Comparison of ENCODE assay signal across 8 cellular contexts in the genomic region with DNA sequence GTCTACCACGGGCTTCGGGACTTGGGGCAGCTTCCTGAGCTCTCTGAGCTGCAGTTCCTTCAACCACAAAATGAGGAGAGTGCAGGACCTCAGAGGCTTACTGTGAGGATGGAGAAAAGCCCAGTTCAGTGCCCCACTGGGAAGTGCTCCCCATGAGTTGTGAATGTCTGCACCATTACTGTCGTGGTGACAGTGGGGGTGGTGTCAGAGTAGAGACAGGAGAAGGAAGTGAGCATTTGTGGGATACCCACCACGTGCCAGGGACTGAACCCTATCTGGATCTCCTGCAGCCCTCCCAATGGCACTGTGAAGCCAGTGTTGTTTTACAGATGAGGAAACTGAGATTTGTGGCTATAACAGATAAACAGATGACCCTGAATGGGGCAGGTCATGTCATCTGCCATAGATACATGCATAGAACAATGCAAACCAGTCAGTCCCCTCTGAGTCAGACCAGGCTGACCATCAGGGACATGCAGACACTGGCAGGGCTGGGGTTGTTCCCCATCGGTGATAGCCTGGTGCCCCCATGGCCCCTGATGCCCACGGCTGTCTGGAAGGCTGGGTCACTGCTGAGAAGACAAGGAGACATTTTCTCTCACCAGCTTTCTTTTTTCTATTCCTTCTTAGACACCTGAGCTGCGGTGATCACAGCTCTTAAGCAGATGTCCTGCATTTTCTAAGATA.
A peak's percentile ranks its signal among the peaks of the same experiment; 100 is the strongest.
DNase-seq lines count a peak whose midpoint lies in the region; TF ChIP-seq lines count a peak whose summit lies in the region.

No MANE protein-coding gene starts in this region.

- H3K9me3 ChIP-seq in H9 (ENCODE audit: control insufficient read depth, low read depth, low read length) (no peaks in the 10 kb centered on the region), mesenchymal stem cell (ENCODE audit: control insufficient read depth, low read length) (no peaks in the 10 kb centered on the region)

- H2AFZ ChIP-seq in H9 (ENCODE audit: low read length) (no peak overlapping the region), mesenchymal stem cell (ENCODE audit: low read depth, low read length) (no peak overlapping the region)

- H2AK5ac ChIP-seq in H9 (ENCODE audit: insufficient read length, low read length): no peak overlapping the region
- H2AK5ac ChIP-seq in mesenchymal stem cell (ENCODE audit: low read length, severe bottlenecking): no peak overlapping the region

- H2BK120ac ChIP-seq in H9 (ENCODE audit: low read depth, low read length, poor library complexity, severe bottlenecking) (no peak overlapping the region), mesenchymal stem cell (ENCODE audit: low read depth, low read length) (peak overlapping the region; percentile 11)

- H3K4me2 ChIP-seq in H9 (ENCODE audit: insufficient read depth, insufficient read length, low read length) (peak overlapping the region; percentile 84), mesenchymal stem cell (ENCODE audit: low read length, poor library complexity, severe bottlenecking) (no peak overlapping the region)

- H2BK12ac ChIP-seq in H9 (ENCODE audit: insufficient read length, low read depth, low read length) (no peak overlapping the region), mesenchymal stem cell (ENCODE audit: low read length in 2 of 2) (no peak overlapping the region)

- no peak overlapping the region for H3K27ac Mint-ChIP-seq in H9
- peak overlapping the region; percentile 65 for H3K27ac Mint-ChIP-seq in activated T-helper 1 cell treated with anti-CD3 and anti-CD28 coated beads, Interleukin-12 subunit alpha, Interleukin-12 subunit beta, Interleukin-2, Interleukin-4 antibody, amounts not matched to agents 30 ng/mL and 10 ng/mL and 1 ng/mL, durations not matched to agents 14 hours and 24 hours and 36 hours

- no peak overlapping the region for H4K5ac ChIP-seq in H9 (ENCODE audit: insufficient read length, low read depth, low read length)

- H4K8ac ChIP-seq in H9 (replicated peaks; ENCODE audit: insufficient read length, low read depth, low read length): no peak overlapping the region
- no peak overlapping the region for H4K8ac ChIP-seq in mesenchymal stem cell (ENCODE audit: low read length)

- H3K36me3 Mint-ChIP-seq in H9 (ENCODE audit: insufficient read depth in 1 of 3, low read depth in 3 of 3): peaks cover 8 to 42% (median 27%) of the 10 kb centered on the region in 3 experiments; a peak in 6 of 7 replicates
- H3K36me3 Mint-ChIP-seq in activated T-helper 1 cell treated with anti-CD3 and anti-CD28 coated beads, Interleukin-12 subunit alpha, Interleukin-12 subunit beta, Interleukin-2, Interleukin-4 antibody, amounts not matched to agents 30 ng/mL and 10 ng/mL and 1 ng/mL, durations not matched to agents 14 hours and 24 hours and 36 hours (ENCODE audit: low read depth): peaks cover 11% of the 10 kb centered on the region

- no peak overlapping the region for H3K27ac ChIP-seq in H9 (ENCODE audit: insufficient read length, low read depth, low read length)
- no peak overlapping the region for H3K27ac ChIP-seq in mesenchymal stem cell (ENCODE audit: low read length, poor library complexity, severe bottlenecking)

- H3T11ph ChIP-seq in H9 (ENCODE audit: low read length): no peak overlapping the region

- no peak for TF ChIP-seq CTCF in AG09309 (IDR thresholded peaks at IDR 0.05; ENCODE audit: control insufficient read depth, insufficient read depth, low read depth, low read length, missing control alignments)
- TF ChIP-seq CTCF in H9 (conservative IDR thresholded peaks at IDR 0.05): no peak

- H3K27me3 ChIP-seq in H9 (ENCODE audit: insufficient read depth, low read length): no peaks in the 10 kb centered on the region
- H3K27me3 ChIP-seq in mesenchymal stem cell (ENCODE audit: control insufficient read depth in 1 of 2, insufficient read depth in 1 of 2, low read length in 2 of 2): peaks cover 0 to 19% of the 10 kb centered on the region in 2 experiments

- H3K36me3 ChIP-seq in mesenchymal stem cell (ENCODE audit: control insufficient read depth in 1 of 2, insufficient read depth in 2 of 2, low read depth in 1 of 2, low read length in 2 of 2): peaks cover 27 to 35% of the 10 kb centered on the region in 2 experiments

- H2BK5ac ChIP-seq in H9 (ENCODE audit: insufficient read length, low read length) (no peak overlapping the region), mesenchymal stem cell (ENCODE audit: low read depth, low read length, poor library complexity, severe bottlenecking) (no peak overlapping the region)

- no peak overlapping the region for H3K18ac ChIP-seq in H9 (ENCODE audit: insufficient read length, low read depth, low read length)
- no peak overlapping the region for H3K18ac ChIP-seq in mesenchymal stem cell (ENCODE audit: low read depth in 1 of 2, low read length in 2 of 2)

- H3K4ac ChIP-seq in H9 (ENCODE audit: low read depth, low read length): no peak overlapping the region
- no peak overlapping the region for H3K4ac ChIP-seq in mesenchymal stem cell (ENCODE audit: low read depth in 1 of 2, low read length in 2 of 2)

- no peaks in the 10 kb centered on the region for H4K20me1 ChIP-seq in H9 (ENCODE audit: control insufficient read depth, insufficient read depth, insufficient read length)

- H3K23me2 ChIP-seq in H9 (ENCODE audit: insufficient read length, low read depth, low read length, poor library complexity, severe bottlenecking): peaks cover 5% of the 10 kb centered on the region

- peak overlapping the region; percentile 79 to 81 for H3K4me3 Mint-ChIP-seq in H9
- peak overlapping the region; percentile 84 for H3K4me3 Mint-ChIP-seq in activated T-helper 1 cell treated with anti-CD3 and anti-CD28 coated beads, Interleukin-12 subunit alpha, Interleukin-12 subunit beta, Interleukin-2, Interleukin-4 antibody, amounts not matched to agents 30 ng/mL and 10 ng/mL and 1 ng/mL, durations not matched to agents 14 hours and 24 hours and 36 hours

- H3K9ac ChIP-seq in H9 (ENCODE audit: extremely low read depth, insufficient read length, low read length) (no peak overlapping the region), mesenchymal stem cell (ENCODE audit: low read length) (peak overlapping the region; percentile 82)

- no peak overlapping the region for H2BK20ac ChIP-seq in H9 (ENCODE audit: low read depth, low read length, poor library complexity, severe bottlenecking)

- no peaks in the 10 kb centered on the region for H3K4me1 ChIP-seq in H9 (ENCODE audit: insufficient read depth, low read length)
- peaks cover 15% of the 10 kb centered on the region for H3K4me1 ChIP-seq in mesenchymal stem cell (ENCODE audit: control insufficient read depth, insufficient read depth, low read depth, low read length)

- H4K91ac ChIP-seq in H9 (ENCODE audit: insufficient read length, low read depth, low read length): no peak overlapping the region
- H4K91ac ChIP-seq in mesenchymal stem cell (ENCODE audit: low read length): no peak overlapping the region

- H3K4me3 ChIP-seq in AG09309 (ENCODE audit: control insufficient read depth, low read depth, low read length): peak overlapping the region; percentile 51
- peak overlapping the region in 1 of 2 experiments; percentile 72 for H3K4me3 ChIP-seq in mesenchymal stem cell (ENCODE audit: insufficient read depth in 1 of 2, low read depth in 1 of 2, low read length in 2 of 2)

- H3K9me3 Mint-ChIP-seq in H9: no peaks in the 10 kb centered on the region
- H3K9me3 Mint-ChIP-seq in activated T-helper 1 cell treated with anti-CD3 and anti-CD28 coated beads, Interleukin-12 subunit alpha, Interleukin-12 subunit beta, Interleukin-2, Interleukin-4 antibody, amounts not matched to agents 30 ng/mL and 10 ng/mL and 1 ng/mL, durations not matched to agents 14 hours and 24 hours and 36 hours: no peaks in the 10 kb centered on the region

- H3K23ac ChIP-seq in H9 (ENCODE audit: insufficient read length, low read depth, low read length) (no peak overlapping the region), mesenchymal stem cell (ENCODE audit: low read length in 2 of 2) (no peak overlapping the region)

- no peaks in the 10 kb centered on the region for H3K79me1 ChIP-seq in H9 (ENCODE audit: insufficient read depth, low read depth, low read length, poor library complexity, severe bottlenecking)
- peaks cover 6% of the 10 kb centered on the region for H3K79me1 ChIP-seq in mesenchymal stem cell (replicated peaks; ENCODE audit: low read length, poor library complexity, severe bottlenecking)

- 0 out of 2 replicates have a peak overlapping the region, but pooled peaks have one; percentile 16 for H3K14ac ChIP-seq in H9 (ENCODE audit: insufficient read depth, low read length)
- no peak overlapping the region for H3K14ac ChIP-seq in mesenchymal stem cell (ENCODE audit: low read length in 2 of 2)

- peaks cover 6% of the 10 kb centered on the region; the same call in 1 of the 2 replicates for H3K27me3 Mint-ChIP-seq in H9 (ENCODE audit: low read depth)
- no peaks in the 10 kb centered on the region for H3K27me3 Mint-ChIP-seq in activated T-helper 1 cell treated with anti-CD3 and anti-CD28 coated beads, Interleukin-12 subunit alpha, Interleukin-12 subunit beta, Interleukin-2, Interleukin-4 antibody, amounts not matched to agents 30 ng/mL and 10 ng/mL and 1 ng/mL, durations not matched to agents 14 hours and 24 hours and 36 hours (ENCODE audit: insufficient read depth)

- H3K4me1 Mint-ChIP-seq in H9: peaks cover 6 to 7% of the 10 kb centered on the region in 2 experiments
- peaks cover 22% of the 10 kb centered on the region for H3K4me1 Mint-ChIP-seq in activated T-helper 1 cell treated with anti-CD3 and anti-CD28 coated beads, Interleukin-12 subunit alpha, Interleukin-12 subunit beta, Interleukin-2, Interleukin-4 antibody, amounts not matched to agents 30 ng/mL and 10 ng/mL and 1 ng/mL, durations not matched to agents 14 hours and 24 hours and 36 hours (ENCODE audit: low read depth)

- DNase-seq in AG09309 (ENCODE audit: low read depth) (no peak), H9 (no peak), mesenchymal stem cell (no peak), KG1 (lab: John Stamatoyannopoulos, UW) (no peak), foreskin melanocyte (no peak), SW 1271 (lab: John Stamatoyannopoulos, UW) (no peak), D341Med (ENCODE audit: low spot score) (no peak)
- no peak for DNase-seq in activated T-helper 1 cell treated with anti-CD3 and anti-CD28 coated beads, Interleukin-12 subunit alpha, Interleukin-12 subunit beta, Interleukin-2, Interleukin-4 antibody, amounts not matched to agents 30 ng/mL and 10 ng/mL and 1 ng/mL, durations not matched to agents 14 hours and 24 hours and 36 hours (ENCODE audit: low spot score)

- WGBS in H9 (ENCODE audit: extremely low coverage, insufficient read length, low lambda C conversion rate): no CpG with 5 or more reads among the region's 7 CpGs
- 73% methylated on average over 7 of the region's 7 CpGs for WGBS in mesenchymal stem cell

- no peak overlapping the region for H3K56ac ChIP-seq in H9 (ENCODE audit: insufficient read length, low read depth, low read length)

- intact Hi-C loops in activated T-helper 1 cell treated with anti-CD3 and anti-CD28 coated beads, Interleukin-12 subunit alpha, Interleukin-12 subunit beta, Interleukin-2, Interleukin-4 antibody, amounts not matched to agents 30 ng/mL and 10 ng/mL and 1 ng/mL, durations not matched to agents 14 hours and 24 hours and 36 hours (cut with micrococcal nuclease): loop anchor here (2.0 to 10.0 kb wide), 6 partner anchors 25 to 333 kb away; a partner anchor contains a TSS

- no peak overlapping the region for H2BK15ac ChIP-seq in H9 (ENCODE audit: low read depth, low read length)
- H2BK15ac ChIP-seq in mesenchymal stem cell (ENCODE audit: low read depth, poor library complexity, severe bottlenecking): no peak overlapping the region

- no peaks in the 10 kb centered on the region for H3K79me2 ChIP-seq in H9 (ENCODE audit: insufficient read depth, low read length)
